ENCODE assay signal across 11 cellular contexts in the genomic region with DNA sequence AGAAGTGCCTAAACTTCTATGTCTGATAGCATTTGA. TPM values are rescaled to one million over a fixed set of nuclear protein-coding genes. Genes with fewer than 3 reads are reported as not detected.
DNase-seq lines count a peak whose midpoint lies in the region; ATAC-seq and TF ChIP-seq lines count a peak whose summit lies in the region.
"Had no signal": no experiment of that assay in that cellular context is flagged by ENCODE, and none has a peak within 500 bp of the region (broad histone marks: within the 10 kb centered on the region; RNA-seq: fewer than 3 reads in every experiment).

TP63 (plus strand) TSS at position 17 of the 36 bp plus-strand sequence. CDS start 127 bp downstream, outside the sequence.

- H3K36me3 Mint-ChIP-seq in CD8-positive, alpha-beta memory T cell, result no peaks in the 10 kb centered on the region
- no peaks in the 10 kb centered on the region for H3K36me3 Mint-ChIP-seq in central memory CD8-positive, alpha-beta T cell (ENCODE audit: insufficient read depth)
- H3K36me3 Mint-ChIP-seq: activated naive CD8-positive, alpha-beta T cell treated with anti-CD3 and anti-CD28 coated beads, Interleukin-2, amount 10 ng/mL, durations not matched to agents 7 days and 5 days had no signal

- POLR2A ChIA-PET in CD8-positive, alpha-beta memory T cell (lab: Charles Lee), result no interaction called here

- H4K20me1 ChIP-seq in osteoblast (ENCODE audit: insufficient read depth, low read length), result no peaks in the 10 kb centered on the region

- H3K79me2 ChIP-seq in osteoblast (ENCODE audit: insufficient read depth, low read length), result no peaks in the 10 kb centered on the region
- H3K79me2 ChIP-seq: hepatocyte had no signal

- no peak within 1 kb of the TSS for H3K27ac ChIP-seq in CD8-positive, alpha-beta memory T cell (ENCODE audit: low read depth, low read length)
- peak within 1 kb of the TSS; percentile 69 for H3K27ac ChIP-seq in osteoblast (ENCODE audit: low read depth, low read length)
- H3K27ac ChIP-seq: hepatocyte had no signal

- H2AFZ ChIP-seq in osteoblast (ENCODE audit: low read length), result peak within 1 kb of the TSS; percentile 92
- H2AFZ ChIP-seq: hepatocyte had no signal

- H3K27me3 ChIP-seq in CD8-positive, alpha-beta memory T cell (ENCODE audit: insufficient read depth, low read length, poor library complexity, severe bottlenecking), result no peaks in the 10 kb centered on the region
- H3K27me3 ChIP-seq in MG63 (no peaks in the 10 kb centered on the region), osteoblast (ENCODE audit: insufficient read depth, low read length) (no peaks in the 10 kb centered on the region)
- H3K27me3 ChIP-seq: hepatocyte had no signal

- peak within 1 kb of the TSS; percentile 47 to 76 (median 62) for H3K4me3 Mint-ChIP-seq in CD8-positive, alpha-beta memory T cell
- peak within 1 kb of the TSS; percentile 39 for H3K4me3 Mint-ChIP-seq in central memory CD8-positive, alpha-beta T cell
- H3K4me3 Mint-ChIP-seq: activated CD8-positive, alpha-beta T cell treated with anti-CD3 and anti-CD28 coated beads for 36 hours; activated naive CD8-positive, alpha-beta T cell treated with anti-CD3 and anti-CD28 coated beads, Interleukin-2, amount 10 ng/mL, durations not matched to agents 7 days and 5 days had no signal

- H3K27me3 Mint-ChIP-seq in CD8-positive, alpha-beta memory T cell, result peaks cover 0 to 2% of the 10 kb centered on the region in 2 donors
- no peaks in the 10 kb centered on the region for H3K27me3 Mint-ChIP-seq in central memory CD8-positive, alpha-beta T cell
- H3K27me3 Mint-ChIP-seq: activated CD8-positive, alpha-beta T cell treated with anti-CD3 and anti-CD28 coated beads for 36 hours; activated naive CD8-positive, alpha-beta T cell treated with anti-CD3 and anti-CD28 coated beads, Interleukin-2, amount 10 ng/mL, durations not matched to agents 7 days and 5 days had no signal

- no peaks in the 10 kb centered on the region for H3K36me3 ChIP-seq in CD8-positive, alpha-beta memory T cell (ENCODE audit: insufficient read depth, low read length)
- no peaks in the 10 kb centered on the region for H3K36me3 ChIP-seq in MG63
- no peaks in the 10 kb centered on the region for H3K36me3 ChIP-seq in osteoblast (ENCODE audit: insufficient read depth, low read length)

- H3K4me1 Mint-ChIP-seq in CD8-positive, alpha-beta memory T cell, result peaks cover 16 to 30% (median 24%) of the 10 kb centered on the region in 3 donors
- peaks cover 8% of the 10 kb centered on the region for H3K4me1 Mint-ChIP-seq in central memory CD8-positive, alpha-beta T cell
- H3K4me1 Mint-ChIP-seq: activated naive CD8-positive, alpha-beta T cell treated with anti-CD3 and anti-CD28 coated beads, Interleukin-2, amount 10 ng/mL, durations not matched to agents 7 days and 5 days had no signal

- no peak for TF ChIP-seq CTCF in osteoblast (IDR thresholded peaks at IDR 0.05; ENCODE audit: extremely low read depth, low read depth, low read length)

- DNase-seq in CD8-positive, alpha-beta memory T cell, result no peak
- DNase-seq in MG63 (no peak), osteoblast (ENCODE audit: insufficient read length, low spot score, missing footprints) (no peak)
- no peak for DNase-seq in central memory CD8-positive, alpha-beta T cell (ENCODE audit: low spot score in 2 of 2)
- DNase-seq: activated naive CD8-positive, alpha-beta T cell treated with anti-CD3 and anti-CD28 coated beads, Interleukin-2, amount 10 ng/mL, durations not matched to agents 7 days and 5 days; NCI-H226 had no signal

- no peak within 1 kb of the TSS for H3K4me3 ChIP-seq in CD8-positive, alpha-beta memory T cell (ENCODE audit: low read length)
- H3K4me3 ChIP-seq in MG63, result peak within 1 kb of the TSS; percentile 34
- H3K4me3 ChIP-seq in osteoblast (ENCODE audit: insufficient read depth, low read length), result peak within 1 kb of the TSS; percentile 69
- H3K4me3 ChIP-seq: hepatocyte had no signal

- peak within 1 kb of the TSS in 6 of 8 donors; percentile 11 to 71 (median 38) for H3K27ac Mint-ChIP-seq in CD8-positive, alpha-beta memory T cell
- no peak within 1 kb of the TSS for H3K27ac Mint-ChIP-seq in central memory CD8-positive, alpha-beta T cell (ENCODE audit: low read depth)
- H3K27ac Mint-ChIP-seq: activated CD8-positive, alpha-beta T cell treated with anti-CD3 and anti-CD28 coated beads for 36 hours; activated naive CD8-positive, alpha-beta T cell treated with anti-CD3 and anti-CD28 coated beads, Interleukin-2, amount 10 ng/mL, durations not matched to agents 7 days and 5 days had no signal

- no peaks in the 10 kb centered on the region for H3K9me3 ChIP-seq in CD8-positive, alpha-beta memory T cell (ENCODE audit: low read length)
- H3K9me3 ChIP-seq in MG63 (no peaks in the 10 kb centered on the region), osteoblast (ENCODE audit: low read depth, low read length) (no peaks in the 10 kb centered on the region)

- H3K4me2 ChIP-seq in osteoblast (ENCODE audit: insufficient read depth, low read length), result peak within 1 kb of the TSS; percentile 85
- H3K4me2 ChIP-seq: hepatocyte had no signal

- no peaks in the 10 kb centered on the region for H3K9me3 Mint-ChIP-seq in CD8-positive, alpha-beta memory T cell
- H3K9me3 Mint-ChIP-seq in central memory CD8-positive, alpha-beta T cell, result no peaks in the 10 kb centered on the region
- H3K9me3 Mint-ChIP-seq: activated CD8-positive, alpha-beta T cell treated with anti-CD3 and anti-CD28 coated beads for 36 hours; activated naive CD8-positive, alpha-beta T cell treated with anti-CD3 and anti-CD28 coated beads, Interleukin-2, amount 10 ng/mL, durations not matched to agents 7 days and 5 days had no signal

- CTCF ChIA-PET in CD8-positive, alpha-beta memory T cell (lab: Charles Lee), result no interaction called here

- peaks cover 7% of the 10 kb centered on the region for H3K4me1 ChIP-seq in CD8-positive, alpha-beta memory T cell (ENCODE audit: insufficient read depth, low read length)
- H3K4me1 ChIP-seq in osteoblast (ENCODE audit: insufficient read depth, low read length), result peaks cover 13% of the 10 kb centered on the region

- ATAC-seq in central memory CD8-positive, alpha-beta T cell (replicated peaks; ENCODE audit: extremely low read depth, poor library complexity, severe bottlenecking), result no peak
- ATAC-seq in HG02840 (IDR thresholded peaks at IDR 0.05; ENCODE audit: low FRiP score, unreplicated experiment), result no peak
- no peak for ATAC-seq in GM18909 (IDR thresholded peaks at IDR 0.05; ENCODE audit: poor library complexity, unreplicated experiment)
- no peak for ATAC-seq in HG02798 (IDR thresholded peaks at IDR 0.05; ENCODE audit: poor library complexity, unreplicated experiment)
- ATAC-seq: activated CD8-positive, alpha-beta T cell treated with anti-CD3 and anti-CD28 coated beads for 36 hours had no signal

RNA-seq across cellular contexts. Expression of gene TP63, which starts in this region (rescaled TPM):
- under 1 TPM; 0.31 to 0.82 TPM for total RNA-seq in CD8-positive, alpha-beta memory T cell
- polyA plus RNA-seq in CD8-positive, alpha-beta memory T cell, result 0.13 TPM
- 1.1 and 6.5 TPM in 2 replicates for total RNA-seq in MG63 (2014; rRNA removed; shearing (Covaris generic); ENCODE audit: low replicate concordance)
- total RNA-seq in osteoblast, result 1.8 and 2.4 TPM in 2 replicates
